ENCODE assay signal across 1 cellular context in genomic region chr6:139744038-139744437, GRCh38.
TF ChIP-seq lines count a peak whose summit lies in the region.

No MANE protein-coding gene starts in this region.

TF ChIP-seq in A549, 52 proteins besides CTCF, POLR2A, EP300 and RAD21 (continued from another document):
- no peak for TF ChIP-seq FOXS1 (CRISPR knock-in tag; IDR thresholded peaks at IDR 0.05)
TF ChIP-seq in A549: peak in this region for 0.
